ENCODE assay signal across 16 cellular contexts in genomic region chr7:157016024-157016351, GRCh38. TPM values are rescaled to one million over a fixed set of nuclear protein-coding genes. Genes with fewer than 3 reads are reported as not detected.
DNase-seq lines count a peak whose midpoint lies in the region; ATAC-seq lines count a peak whose summit lies in the region.
"Had no signal": no experiment of that assay in that cellular context is flagged by ENCODE, and none has a peak within 500 bp of the region (broad histone marks: within the 10 kb centered on the region; RNA-seq: fewer than 3 reads in every experiment).

No MANE protein-coding gene starts in this region.

- POLR2A ChIA-PET in naive thymus-derived CD4-positive, alpha-beta T cell (lab: Charles Lee), result no interaction called here

- peaks cover 22% of the 10 kb centered on the region for H3K4me1 Mint-ChIP-seq in T-helper 17 cell
- H3K4me1 Mint-ChIP-seq in activated T-helper 2 cell treated with anti-CD3 and anti-CD28 coated beads, Interferon-gamma antibody, Interleukin-2, Interleukin-4, amounts not matched to agents 10 μg/mL and 5 μg/mL and 100 μg/mL, durations not matched to agents 14 hours and 24 hours and 36 hours (ENCODE audit: low read depth), result peaks cover 18% of the 10 kb centered on the region
- peaks cover 11 to 38% (median 25%) of the 10 kb centered on the region in 7 donors for H3K4me1 Mint-ChIP-seq in naive thymus-derived CD4-positive, alpha-beta T cell

- H3K36me3 ChIP-seq in naive thymus-derived CD4-positive, alpha-beta T cell (ENCODE audit: control insufficient read depth in 2 of 3, insufficient read depth in 3 of 3, low read length in 3 of 3), result no peaks in the 10 kb centered on the region
- H3K36me3 ChIP-seq: right lobe of liver, upper lobe of left lung had no signal

- H3K9me3 Mint-ChIP-seq in activated T-helper 2 cell treated with anti-CD3 and anti-CD28 coated beads, Interferon-gamma antibody, Interleukin-2, Interleukin-4, amounts not matched to agents 10 μg/mL and 5 μg/mL and 100 μg/mL, durations not matched to agents 14 hours and 24 hours and 36 hours, result no peaks in the 10 kb centered on the region
- peaks cover 0 to 5% (median 0%) of the 10 kb centered on the region in 11 donors for H3K9me3 Mint-ChIP-seq in naive thymus-derived CD4-positive, alpha-beta T cell
- H3K9me3 Mint-ChIP-seq: activated naive CD4-positive, alpha-beta T cell treated with anti-CD3 and anti-CD28 coated beads, Interleukin-2, amount 50 U/mL, for 24 hours; stimulated activated naive B cell treated with anti-CD40 and anti-IgM and Interleukin-4, amounts not matched to agents 10 μg/mL and 1 μg/mL and 100 μg/mL, for 72 hours had no signal

- H3K9me3 ChIP-seq in T-helper 17 cell (ENCODE audit: control insufficient read depth, low read length, poor library complexity, severe bottlenecking), result no peaks in the 10 kb centered on the region
- no peaks in the 10 kb centered on the region for H3K9me3 ChIP-seq in naive thymus-derived CD4-positive, alpha-beta T cell (ENCODE audit: control insufficient read depth in 2 of 3, low read length in 3 of 3)
- H3K9me3 ChIP-seq: right lobe of liver, upper lobe of left lung had no signal

- H3K27me3 ChIP-seq in naive thymus-derived CD4-positive, alpha-beta T cell (ENCODE audit: control insufficient read depth in 2 of 2, insufficient read depth in 2 of 2, low read length in 2 of 2), result peaks cover 18 to 21% of the 10 kb centered on the region in 2 donors

- H3K27ac ChIP-seq in naive thymus-derived CD4-positive, alpha-beta T cell (ENCODE audit: low read depth, low read length), result no peak overlapping the region
- H3K27ac ChIP-seq: right lobe of liver, upper lobe of left lung had no signal

- peaks cover 0 to 6% of the 10 kb centered on the region in 2 donors for H3K4me1 ChIP-seq in naive thymus-derived CD4-positive, alpha-beta T cell (ENCODE audit: control insufficient read depth in 2 of 2, insufficient read depth in 2 of 2, low read length in 2 of 2)

- no peak for DNase-seq in T-helper 17 cell
- no peak for DNase-seq in activated T-helper 2 cell treated with anti-CD3 and anti-CD28 coated beads, Interferon-gamma antibody, Interleukin-2, Interleukin-4, amounts not matched to agents 10 μg/mL and 5 μg/mL and 100 μg/mL, durations not matched to agents 14 hours and 24 hours and 36 hours (ENCODE audit: low spot score)
- no peak for DNase-seq in stimulated activated naive CD4-positive, alpha-beta T cell treated with Interleukin-2 at 50 U/mL for 16 hours (lab: John Stamatoyannopoulos, UW)
- no peak for DNase-seq in HK-2 (ENCODE audit: unreplicated experiment)
- DNase-seq in naive thymus-derived CD4-positive, alpha-beta T cell, result no peak
- DNase-seq: foreskin fibroblast, right lobe of liver, upper lobe of left lung had no signal

- peaks cover 72% of the 10 kb centered on the region for H3K27me3 Mint-ChIP-seq in T-helper 17 cell
- H3K27me3 Mint-ChIP-seq in activated T-helper 2 cell treated with anti-CD3 and anti-CD28 coated beads, Interferon-gamma antibody, Interleukin-2, Interleukin-4, amounts not matched to agents 10 μg/mL and 5 μg/mL and 100 μg/mL, durations not matched to agents 14 hours and 24 hours and 36 hours (ENCODE audit: low read depth), result peaks cover 84% of the 10 kb centered on the region
- peaks cover 68 to 89% (median 78%) of the 10 kb centered on the region in 5 donors for H3K27me3 Mint-ChIP-seq in naive thymus-derived CD4-positive, alpha-beta T cell

- CTCF ChIA-PET in naive thymus-derived CD4-positive, alpha-beta T cell (lab: Charles Lee), result no interaction called here

- H3K27ac Mint-ChIP-seq in T-helper 17 cell, result no peak overlapping the region
- H3K27ac Mint-ChIP-seq in activated T-helper 2 cell treated with anti-CD3 and anti-CD28 coated beads, Interferon-gamma antibody, Interleukin-2, Interleukin-4, amounts not matched to agents 10 μg/mL and 5 μg/mL and 100 μg/mL, durations not matched to agents 14 hours and 24 hours and 36 hours, result no peak overlapping the region
- no peak overlapping the region for H3K27ac Mint-ChIP-seq in naive thymus-derived CD4-positive, alpha-beta T cell
- H3K27ac Mint-ChIP-seq: activated naive CD4-positive, alpha-beta T cell treated with anti-CD3 and anti-CD28 coated beads, Interleukin-2, amount 50 U/mL, for 24 hours; stimulated activated naive B cell treated with anti-CD40 and anti-IgM and Interleukin-4, amounts not matched to agents 10 μg/mL and 1 μg/mL and 100 μg/mL, for 72 hours had no signal

- peak; percentile 3 for ATAC-seq in GM18508 (IDR thresholded peaks at IDR 0.05; ENCODE audit: insufficient read depth, unreplicated experiment)
- ATAC-seq in GM19455 (IDR thresholded peaks at IDR 0.05; ENCODE audit: unreplicated experiment), result peak; percentile 8
- ATAC-seq in HG03039 (IDR thresholded peaks at IDR 0.05; ENCODE audit: unreplicated experiment), result peak; percentile 10
- ATAC-seq in T-helper 17 cell, result no peak
- ATAC-seq in naive thymus-derived CD4-positive, alpha-beta T cell, result no peak
- ATAC-seq: right lobe of liver had no signal

- intact Hi-C loops in activated T-helper 2 cell treated with anti-CD3 and anti-CD28 coated beads, Interferon-gamma antibody, Interleukin-2, Interleukin-4, amounts not matched to agents 10 μg/mL and 5 μg/mL and 100 μg/mL, durations not matched to agents 14 hours and 24 hours and 36 hours (cut with micrococcal nuclease), result loop anchor here (5.0 kb wide), 1 partner anchor 1559 kb away; the partner anchor contains the start of gene EN2
- intact Hi-C loops in naive thymus-derived CD4-positive, alpha-beta T cell (cut with micrococcal nuclease), result loop anchor here in 1 of 2 donors (5.0 kb wide), 1 partner anchor 1209 kb away; no protein-coding TSS in a partner anchor

- H3K4me3 ChIP-seq in naive thymus-derived CD4-positive, alpha-beta T cell (ENCODE audit: low read length), result no peak overlapping the region
- H3K4me3 ChIP-seq: lung, right lobe of liver, upper lobe of left lung had no signal

- H3K36me3 Mint-ChIP-seq in T-helper 17 cell (ENCODE audit: low read depth), result peaks cover 4% of the 10 kb centered on the region
- no peaks in the 10 kb centered on the region for H3K36me3 Mint-ChIP-seq in activated T-helper 2 cell treated with anti-CD3 and anti-CD28 coated beads, Interferon-gamma antibody, Interleukin-2, Interleukin-4, amounts not matched to agents 10 μg/mL and 5 μg/mL and 100 μg/mL, durations not matched to agents 14 hours and 24 hours and 36 hours (ENCODE audit: low read depth)
- peaks cover 0 to 3% (median 0%) of the 10 kb centered on the region in 5 donors for H3K36me3 Mint-ChIP-seq in naive thymus-derived CD4-positive, alpha-beta T cell
- H3K36me3 Mint-ChIP-seq: activated naive CD4-positive, alpha-beta T cell treated with anti-CD3 and anti-CD28 coated beads, Interleukin-2, amount 50 U/mL, for 24 hours had no signal

- peak overlapping the region; percentile 53 for H3K4me3 Mint-ChIP-seq in T-helper 17 cell
- no peak overlapping the region for H3K4me3 Mint-ChIP-seq in activated T-helper 2 cell treated with anti-CD3 and anti-CD28 coated beads, Interferon-gamma antibody, Interleukin-2, Interleukin-4, amounts not matched to agents 10 μg/mL and 5 μg/mL and 100 μg/mL, durations not matched to agents 14 hours and 24 hours and 36 hours (ENCODE audit: low read depth)
- H3K4me3 Mint-ChIP-seq in naive thymus-derived CD4-positive, alpha-beta T cell, result no peak overlapping the region
- H3K4me3 Mint-ChIP-seq: activated naive CD4-positive, alpha-beta T cell treated with anti-CD3 and anti-CD28 coated beads, Interleukin-2, amount 50 U/mL, for 24 hours; stimulated activated naive B cell treated with anti-CD40 and anti-IgM and Interleukin-4, amounts not matched to agents 10 μg/mL and 1 μg/mL and 100 μg/mL, for 72 hours had no signal

RNA-seq across cellular contexts. Expression of gene MNX1, which starts 5.5 kb away (rescaled TPM):
- total RNA-seq in T-helper 17 cell, result under 1 TPM; 0.15 to 0.21 TPM
- total RNA-seq in activated T-helper 2 cell treated with anti-CD3 and anti-CD28 coated beads, Interferon-gamma antibody, Interleukin-2, Interleukin-4, amounts not matched to agents 10 μg/mL and 5 μg/mL and 100 μg/mL, durations not matched to agents 14 hours and 24 hours and 36 hours, result 0.09 TPM in 1 of 2 replicates, not detected in the other
- not detected for total RNA-seq in naive thymus-derived CD4-positive, alpha-beta T cell
- polyA plus RNA-seq in naive thymus-derived CD4-positive, alpha-beta T cell, result not detected
- total RNA-seq: bronchial epithelial cell, right lobe of liver had no signal
- polyA plus RNA-seq: neural cell had no signal

Comparison
In these comparisons a context has a peak if more than half of its experiments do, and no peak if none do; other contexts are left out.
1. ATAC-seq: peak in GM18508 (single experiment), GM19455 (single experiment) and HG03039 (single experiment); none in T-helper 17 cell (single experiment) and naive thymus-derived CD4-positive, alpha-beta T cell (single experiment).